ENCODE assay signal across 9 cellular contexts in genomic region chr1:112708002-112708448, GRCh38. TPM values are rescaled to one million over a fixed set of nuclear protein-coding genes. Genes with fewer than 3 reads are reported as not detected.
A peak's percentile ranks its signal among the peaks of the same experiment; 100 is the strongest.
DNase-seq lines count a peak whose midpoint lies in the region; ATAC-seq and TF ChIP-seq lines count a peak whose summit lies in the region.
"Had no signal": no experiment of that assay in that cellular context is flagged by ENCODE, and none has a peak within 500 bp of the region (broad histone marks: within the 10 kb centered on the region; RNA-seq: fewer than 3 reads in every experiment).

No MANE protein-coding gene starts in this region.

- peaks cover 21% of the 10 kb centered on the region for H4K20me1 ChIP-seq in neural progenitor cell (ENCODE audit: low read depth)

- H3K9me3 Mint-ChIP-seq in CD4-positive, CD25-positive, alpha-beta regulatory T cell = peaks cover 0 to 2% (median 0%) of the 10 kb centered on the region in 7 donors
- no peaks in the 10 kb centered on the region for H3K9me3 Mint-ChIP-seq in neural progenitor cell

- H3K27me3 Mint-ChIP-seq in CD4-positive, CD25-positive, alpha-beta regulatory T cell = peaks cover 26% of the 10 kb centered on the region
- H3K27me3 Mint-ChIP-seq in neural progenitor cell (ENCODE audit: insufficient read depth, low read depth) = peaks cover 22% of the 10 kb centered on the region

- no peaks in the 10 kb centered on the region for H3K9me3 ChIP-seq in CD4-positive, CD25-positive, alpha-beta regulatory T cell (ENCODE audit: control insufficient read depth in 2 of 2, low read length in 2 of 2)
- H3K9me3 ChIP-seq in HUES6 (ENCODE audit: control insufficient read depth, insufficient read depth, low read depth, low read length) (no peaks in the 10 kb centered on the region), neural progenitor cell (ENCODE audit: low read depth) (no peaks in the 10 kb centered on the region), testis (no peaks in the 10 kb centered on the region)

- H3K9ac ChIP-seq in HUES6 (ENCODE audit: low read length) = no peak overlapping the region
- H3K9ac ChIP-seq in neural progenitor cell = no peak overlapping the region

- no peaks in the 10 kb centered on the region for H3K27me3 ChIP-seq in CD4-positive, CD25-positive, alpha-beta regulatory T cell (ENCODE audit: control insufficient read depth, insufficient read depth, low read length)
- H3K27me3 ChIP-seq in HUES6 (ENCODE audit: control insufficient read depth, insufficient read depth, low read length) (peaks cover 39% of the 10 kb centered on the region), neural progenitor cell (peaks cover 48% of the 10 kb centered on the region), testis (no peaks in the 10 kb centered on the region), H7 (ENCODE audit: control insufficient read depth, insufficient read depth, low read length) (peaks cover 33% of the 10 kb centered on the region)

- ATAC-seq in CD4-positive, CD25-positive, alpha-beta regulatory T cell (ENCODE audit: low read depth in 2 of 2) = no peak

- no peaks in the 10 kb centered on the region for H3K36me3 Mint-ChIP-seq in CD4-positive, CD25-positive, alpha-beta regulatory T cell
- H3K36me3 Mint-ChIP-seq in neural progenitor cell = peaks cover 3% of the 10 kb centered on the region

- no peak overlapping the region for H3K4me3 ChIP-seq in CD4-positive, CD25-positive, alpha-beta regulatory T cell (ENCODE audit: low read depth, low read length)
- H3K4me3 ChIP-seq in HUES6 (ENCODE audit: low read depth, low read length) (peak overlapping the region; percentile 88), coronary artery (peak overlapping the region; percentile 98), neural progenitor cell (peak overlapping the region; percentile 99), testis (peak overlapping the region in 1 of 2 donors; percentile 96), H7 (ENCODE audit: insufficient read depth, low read depth, low read length) (no peak overlapping the region)

- peak overlapping the region; percentile 92 for H2AFZ ChIP-seq in neural progenitor cell (replicated peaks)

- H3K4me2 ChIP-seq in neural progenitor cell = peak overlapping the region; percentile 99

- TF ChIP-seq POLR2A in testis (IDR thresholded peaks at IDR 0.05) = no peak

- H3K4me1 Mint-ChIP-seq in CD4-positive, CD25-positive, alpha-beta regulatory T cell = peaks cover 5 to 30% (median 20%) of the 10 kb centered on the region in 4 donors
- peaks cover 45% of the 10 kb centered on the region for H3K4me1 Mint-ChIP-seq in neural progenitor cell

- no peaks in the 10 kb centered on the region for H3K79me2 ChIP-seq in neural progenitor cell (ENCODE audit: low read depth)

- H3K27ac ChIP-seq in CD4-positive, CD25-positive, alpha-beta regulatory T cell (ENCODE audit: insufficient read depth, low read length, poor library complexity, severe bottlenecking) = no peak overlapping the region
- no peak overlapping the region for H3K27ac ChIP-seq in HUES6 (ENCODE audit: low read depth, low read length)
- H3K27ac ChIP-seq in coronary artery = peak overlapping the region; percentile 95 to 99
- H3K27ac ChIP-seq in neural progenitor cell = no peak overlapping the region
- H3K27ac ChIP-seq in testis = peak overlapping the region in 1 of 2 donors; percentile 97

- H3K27ac Mint-ChIP-seq in CD4-positive, CD25-positive, alpha-beta regulatory T cell = peak overlapping the region in 1 of 3 donors; percentile 1
- no peak overlapping the region for H3K27ac Mint-ChIP-seq in neural progenitor cell

- H3K4me3 Mint-ChIP-seq in CD4-positive, CD25-positive, alpha-beta regulatory T cell = peak overlapping the region; percentile 82 to 94 (median 89)
- peak overlapping the region; percentile 83 for H3K4me3 Mint-ChIP-seq in neural progenitor cell

- WGBS in testis, 2 donors = 67 to 79% methylated on average over 6 of the region's 6 CpGs

- DNase-seq in CD4-positive, CD25-positive, alpha-beta regulatory T cell = no peak
- DNase-seq in coronary artery (ENCODE audit: low spot score) = no peak
- no peak for DNase-seq in neural progenitor cell (ENCODE audit: low spot score)
- DNase-seq in testis = no peak
- no peak for DNase-seq in stimulated activated CD4-positive, alpha-beta T cell treated with anti-CD3 and anti-CD28 coated beads, Interleukin-15, amount 100 ng/mL, for 24 hours
- DNase-seq in COLO829 (ENCODE audit: low spot score) = no peak
- no peak for DNase-seq in H7
- DNase-seq: NCI-H1417 treated with DMSO at 0.1 percent for 48 hours had no signal

- peaks cover 14% of the 10 kb centered on the region for H3F3A ChIP-seq in neural progenitor cell (ENCODE audit: low read depth)

- intact Hi-C loops in testis (cut with DNase I; ENCODE audit: low total_unique reads) = loop anchor here (5.0 kb wide), 2 partner anchors 206 to 311 kb away; partner anchors contain the start of gene CTTNBP2NL

- H3K4me1 ChIP-seq in CD4-positive, CD25-positive, alpha-beta regulatory T cell (ENCODE audit: control insufficient read depth, insufficient read depth, low read length, poor library complexity, severe bottlenecking) = peaks cover 30% of the 10 kb centered on the region
- H3K4me1 ChIP-seq in HUES6 (ENCODE audit: control insufficient read depth, insufficient read depth, low read length) = peaks cover 53% of the 10 kb centered on the region
- peaks cover 33% of the 10 kb centered on the region for H3K4me1 ChIP-seq in neural progenitor cell
- H3K4me1 ChIP-seq in testis = peaks cover 33% of the 10 kb centered on the region

- no peak for TF ChIP-seq CTCF in coronary artery (IDR thresholded peaks at IDR 0.05)
- TF ChIP-seq CTCF in neural progenitor cell (IDR thresholded peaks at IDR 0.05) = no peak
- no peak for TF ChIP-seq CTCF in testis (IDR thresholded peaks at IDR 0.05)

- no peaks in the 10 kb centered on the region for H3K36me3 ChIP-seq in CD4-positive, CD25-positive, alpha-beta regulatory T cell (ENCODE audit: control insufficient read depth, insufficient read depth, low read length)
- peaks cover 5% of the 10 kb centered on the region for H3K36me3 ChIP-seq in HUES6 (ENCODE audit: control insufficient read depth, insufficient read depth, low read length)
- no peaks in the 10 kb centered on the region for H3K36me3 ChIP-seq in neural progenitor cell
- H3K36me3 ChIP-seq in testis (ENCODE audit: low read depth, missing control alignments) = no peaks in the 10 kb centered on the region
- peaks cover 3% of the 10 kb centered on the region for H3K36me3 ChIP-seq in H7 (replicated peaks; ENCODE audit: control insufficient read depth, insufficient read depth, low read length)

RNA-seq across cellular contexts. Expression of gene RHOC, which starts 1.1 kb away (rescaled TPM):
- total RNA-seq in CD4-positive, CD25-positive, alpha-beta regulatory T cell = 17.4 TPM
- polyA plus RNA-seq in CD4-positive, CD25-positive, alpha-beta regulatory T cell = 10 to 100 TPM; 20.1 to 34.1 (median 28.9) TPM
- total RNA-seq in neural progenitor cell (ENCODE audit: low replicate concordance) (36.3 and 41.8 TPM in 2 replicates), testis (100 to 1,000 TPM; 191 to 294 TPM)
- polyA plus RNA-seq in testis (ENCODE audit: insufficient read depth, low read depth, low replicate concordance) = 225 TPM
- total RNA-seq in H7 (2014; rRNA removed; shearing (Covaris generic)) = 71.9 and 121 TPM in 2 replicates

RNA-seq across cellular contexts. Expression of gene PPM1J, which starts 7.1 kb away (rescaled TPM):
- not detected for total RNA-seq in CD4-positive, CD25-positive, alpha-beta regulatory T cell
- not detected for polyA plus RNA-seq in CD4-positive, CD25-positive, alpha-beta regulatory T cell
- 1.8 and 2.7 TPM in 2 replicates for total RNA-seq in neural progenitor cell (ENCODE audit: low replicate concordance)
- total RNA-seq in testis = 10 to 100 TPM; 45.5 to 88.7 TPM
- polyA plus RNA-seq in testis (ENCODE audit: insufficient read depth, low read depth, low replicate concordance) = 69.5 TPM
- 4.6 and 7.7 TPM in 2 replicates for total RNA-seq in H7 (2014; rRNA removed; shearing (Covaris generic))

RNA-seq across cellular contexts. Expression of gene MOV10, which starts 33.6 kb away (rescaled TPM):
- 94.2 TPM for total RNA-seq in CD4-positive, CD25-positive, alpha-beta regulatory T cell
- 10 to 100 TPM; 26.1 to 29.8 (median 28.3) TPM for polyA plus RNA-seq in CD4-positive, CD25-positive, alpha-beta regulatory T cell
- total RNA-seq in neural progenitor cell (ENCODE audit: low replicate concordance) (47.5 and 92.2 TPM in 2 replicates), testis (100 to 1,000 TPM; 240 to 245 TPM)
- polyA plus RNA-seq in testis (ENCODE audit: insufficient read depth, low read depth, low replicate concordance) = 137 TPM
- total RNA-seq in H7 (2014; rRNA removed; shearing (Covaris generic)) = 54.5 and 57.1 TPM in 2 replicates

Comparison
In these comparisons a context has a peak if more than half of its experiments do, and no peak if none do; other contexts are left out.
1. H3K27ac ChIP-seq: peak in coronary artery (2 of 2); none in CD4-positive, CD25-positive, alpha-beta regulatory T cell (single experiment), HUES6 (single experiment) and neural progenitor cell (single experiment).
2. H3K4me3 ChIP-seq: peak in HUES6 (single experiment), coronary artery (single experiment) and neural progenitor cell (single experiment); none in CD4-positive, CD25-positive, alpha-beta regulatory T cell (single experiment) and H7 (single experiment).